Comparison of ENCODE assay signal across 12 cellular contexts in genomic region chr6:148521586-148521985, GRCh38.
A peak's percentile ranks its signal among the peaks of the same experiment; 100 is the strongest.
DNase-seq lines count a peak whose midpoint lies in the region; ATAC-seq and TF ChIP-seq lines count a peak whose summit lies in the region.
"Had no signal": no experiment of that assay in that cellular context is flagged by ENCODE, and none has a peak within 500 bp of the region (broad histone marks: within the 10 kb centered on the region; RNA-seq: fewer than 3 reads in every experiment).

No MANE protein-coding gene starts in this region.

- no peak overlapping the region for H3K23ac ChIP-seq in H9 (ENCODE audit: insufficient read length, low read depth, low read length)

- no peaks in the 10 kb centered on the region for H3K9me3 Mint-ChIP-seq in H9
- no peaks in the 10 kb centered on the region for H3K9me3 Mint-ChIP-seq in activated T-helper 17 cell treated with anti-CD3 and anti-CD28 coated beads, Interleukin-2, amount 50 U/mL, for 72 hours

- no peaks in the 10 kb centered on the region for H3K79me1 ChIP-seq in H9 (ENCODE audit: insufficient read depth, low read depth, low read length, poor library complexity, severe bottlenecking)

- no peaks in the 10 kb centered on the region for H3K23me2 ChIP-seq in H9 (ENCODE audit: insufficient read length, low read depth, low read length, poor library complexity, severe bottlenecking)

- H4K91ac ChIP-seq in H9 (ENCODE audit: insufficient read length, low read depth, low read length): no peak overlapping the region

- H3K4ac ChIP-seq in H9 (ENCODE audit: low read depth, low read length): no peak overlapping the region

- no peak overlapping the region for H2BK20ac ChIP-seq in H9 (ENCODE audit: low read depth, low read length, poor library complexity, severe bottlenecking)

- H3K4me3 ChIP-seq in skeletal muscle satellite cell (ENCODE audit: low read length): no peak overlapping the region

- no peaks in the 10 kb centered on the region for H3K79me2 ChIP-seq in H9 (ENCODE audit: insufficient read depth, low read length)

- H3K27ac ChIP-seq in H9 (ENCODE audit: insufficient read length, low read depth, low read length): no peak overlapping the region
- H3K27ac ChIP-seq: neutrophil had no signal

- H3T11ph ChIP-seq in H9 (ENCODE audit: low read length): no peak overlapping the region

- H4K8ac ChIP-seq in H9 (replicated peaks; ENCODE audit: insufficient read length, low read depth, low read length): no peak overlapping the region

- peak overlapping the region in 2 of 3 experiments; percentile 9 to 19; a peak in 2 of 7 replicates for H3K27ac Mint-ChIP-seq in H9
- H3K27ac Mint-ChIP-seq in activated T-helper 17 cell treated with anti-CD3 and anti-CD28 coated beads, Interleukin-2, amount 50 U/mL, for 72 hours: peak overlapping the region; percentile 90

- H3K4me1 ChIP-seq in H9 (ENCODE audit: insufficient read depth, low read length): peaks cover 5% of the 10 kb centered on the region; the same call in 1 of the 2 replicates
- H3K4me1 ChIP-seq in skeletal muscle satellite cell (ENCODE audit: control insufficient read depth, insufficient read depth, low read length): peaks cover 63% of the 10 kb centered on the region

- no peak for DNase-seq in H9
- peak; percentile 54 for DNase-seq in fibroblast of gingiva (ENCODE audit: low read depth)
- no peak for DNase-seq in MV-4-11 (lab: John Stamatoyannopoulos, UW)
- DNase-seq in NCI-H524 treated with DMSO at 0.1 percent for 48 hours (lab: John Stamatoyannopoulos, UW): no peak
- DNase-seq in activated CD4-positive, alpha-beta T cell treated with anti-CD3 and anti-CD28 coated beads, Interleukin-2, amount 50 U/mL, for 4 hours: no peak
- DNase-seq: activated CD4-positive, alpha-beta T cell treated with anti-CD3 and anti-CD28 coated beads for 48 hours; aorta; DMS79 had no signal

- H2BK12ac ChIP-seq in H9 (ENCODE audit: insufficient read length, low read depth, low read length): no peak overlapping the region

- no peak overlapping the region for H4K5ac ChIP-seq in H9 (ENCODE audit: insufficient read length, low read depth, low read length)

- no peak overlapping the region for H3K18ac ChIP-seq in H9 (ENCODE audit: insufficient read length, low read depth, low read length)

- H3K27me3 ChIP-seq in H9 (ENCODE audit: insufficient read depth, low read length): no peaks in the 10 kb centered on the region
- H3K27me3 ChIP-seq in skeletal muscle satellite cell (ENCODE audit: control insufficient read depth, insufficient read depth, low read length): no peaks in the 10 kb centered on the region
- H3K27me3 ChIP-seq: neutrophil had no signal

- no peak overlapping the region for H2BK120ac ChIP-seq in H9 (ENCODE audit: low read depth, low read length, poor library complexity, severe bottlenecking)

- peaks cover 30 to 50% (median 44%) of the 10 kb centered on the region in 3 experiments; a peak in 6 of 7 replicates for H3K36me3 Mint-ChIP-seq in H9 (ENCODE audit: insufficient read depth in 1 of 3, low read depth in 3 of 3)
- H3K36me3 Mint-ChIP-seq in activated T-helper 17 cell treated with anti-CD3 and anti-CD28 coated beads, Interleukin-2, amount 50 U/mL, for 72 hours (ENCODE audit: low read depth): no peaks in the 10 kb centered on the region

- H4K20me1 ChIP-seq in H9 (ENCODE audit: control insufficient read depth, insufficient read depth, insufficient read length): no peaks in the 10 kb centered on the region

- H3K14ac ChIP-seq in H9 (ENCODE audit: insufficient read depth, low read length): no peak overlapping the region

- H3K9ac ChIP-seq in H9 (ENCODE audit: extremely low read depth, insufficient read length, low read length) (no peak overlapping the region), skeletal muscle satellite cell (ENCODE audit: low read depth, low read length) (peak overlapping the region; percentile 60)

- H2AFZ ChIP-seq in H9 (ENCODE audit: low read length): no peak overlapping the region

- H3K9me3 ChIP-seq in H9 (ENCODE audit: control insufficient read depth, low read depth, low read length) (no peaks in the 10 kb centered on the region), skeletal muscle satellite cell (replicated peaks; ENCODE audit: low read length) (no peaks in the 10 kb centered on the region)
- H3K9me3 ChIP-seq: neutrophil had no signal

- peaks cover 36 to 56% of the 10 kb centered on the region in 2 experiments for H3K4me1 Mint-ChIP-seq in H9
- peaks cover 17% of the 10 kb centered on the region for H3K4me1 Mint-ChIP-seq in activated T-helper 17 cell treated with anti-CD3 and anti-CD28 coated beads, Interleukin-2, amount 50 U/mL, for 72 hours

- WGBS in H9 (ENCODE audit: extremely low coverage, insufficient read length, low lambda C conversion rate): no CpG with 5 or more reads among the region's 1 CpG

- H3K36me3 ChIP-seq in skeletal muscle satellite cell (ENCODE audit: insufficient read depth, low read length): peaks cover 20% of the 10 kb centered on the region
- H3K36me3 ChIP-seq: neutrophil had no signal

- no peak overlapping the region for H2BK15ac ChIP-seq in H9 (ENCODE audit: low read depth, low read length)

- no peak overlapping the region for H3K56ac ChIP-seq in H9 (ENCODE audit: insufficient read length, low read depth, low read length)

- TF ChIP-seq CTCF in H9 (conservative IDR thresholded peaks at IDR 0.05): no peak

- H2AK5ac ChIP-seq in H9 (ENCODE audit: insufficient read length, low read length): no peak overlapping the region

- H3K4me2 ChIP-seq in H9 (ENCODE audit: insufficient read depth, insufficient read length, low read length) (no peak overlapping the region), skeletal muscle satellite cell (ENCODE audit: low read length) (peak overlapping the region; percentile 17)

- H3K4me3 Mint-ChIP-seq in H9: no peak overlapping the region
- H3K4me3 Mint-ChIP-seq in activated T-helper 17 cell treated with anti-CD3 and anti-CD28 coated beads, Interleukin-2, amount 50 U/mL, for 72 hours: peak overlapping the region; percentile 61

- no peaks in the 10 kb centered on the region for H3K27me3 Mint-ChIP-seq in H9 (ENCODE audit: low read depth)
- H3K27me3 Mint-ChIP-seq in activated T-helper 17 cell treated with anti-CD3 and anti-CD28 coated beads, Interleukin-2, amount 50 U/mL, for 72 hours: peaks cover 9% of the 10 kb centered on the region

- H2BK5ac ChIP-seq in H9 (ENCODE audit: insufficient read length, low read length): no peak overlapping the region

- peak; percentile 32 for ATAC-seq in activated T-helper 17 cell treated with anti-CD3 and anti-CD28 coated beads, Interleukin-2, amount 50 U/mL, for 72 hours (replicated peaks)
- ATAC-seq in GM19452 (IDR thresholded peaks at IDR 0.05; ENCODE audit: unreplicated experiment): no peak
